15 cellular contexts compared by ENCODE assay signal in genomic region chr3:63807901-63808589, GRCh38.
"Had no signal": no experiment of that assay in that cellular context is flagged by ENCODE, and none has a peak within 500 bp of the region (broad histone marks: within the 10 kb centered on the region; RNA-seq: fewer than 3 reads in every experiment).

No MANE protein-coding gene starts in this region.

- H3K4me3 ChIP-seq: sigmoid colon, upper lobe of left lung had no signal

- H3K4me1 ChIP-seq: sigmoid colon, upper lobe of left lung had no signal

- H3K36me3 ChIP-seq: sigmoid colon, upper lobe of left lung had no signal

- ATAC-seq: activated CD8-positive, alpha-beta T cell treated with anti-CD3 and anti-CD28 coated beads for 36 hours; activated T-cell treated with anti-CD3 and anti-CD28 coated beads, Interleukin-2, amount 50 U/mL, for 72 hours; esophagus mucosa; left colon had no signal

- DNase-seq: activated CD8-positive, alpha-beta memory T cell treated with anti-CD3 and anti-CD28 coated beads, Interleukin-2, amount 50 U/mL, for 4 hours; activated CD8-positive, alpha-beta T cell treated with anti-CD3 and anti-CD28 coated beads for 36 hours; activated gamma-delta T cell treated with Interleukin-2 at 50 U/mL for 16 hours; activated naive CD8-positive, alpha-beta T cell treated with anti-CD3 and anti-CD28 coated beads for 36 hours; activated T-cell treated with anti-CD3 and anti-CD28 coated beads, Interleukin-2, amount 50 U/mL, for 72 hours; cerebellar nuclear complex; dorsolateral prefrontal cortex; left colon; mesenchymal stem cell; nephron progenitor cell; sigmoid colon; stimulated activated CD4-positive, alpha-beta T cell treated with anti-CD3 and anti-CD28 coated beads, Interleukin-12 subunit alpha, Interleukin-12 subunit beta, amount 100 ng/mL, for 4 hours; stimulated activated naive CD4-positive, alpha-beta T cell treated with Interleukin-2 at 50 U/mL for 16 hours; upper lobe of left lung had no signal

- H3K9me3 ChIP-seq: sigmoid colon, upper lobe of left lung had no signal

- H3K27me3 ChIP-seq: dorsolateral prefrontal cortex, sigmoid colon, upper lobe of left lung had no signal

- H3K27ac ChIP-seq: sigmoid colon, upper lobe of left lung had no signal
